In the genomic region with DNA sequence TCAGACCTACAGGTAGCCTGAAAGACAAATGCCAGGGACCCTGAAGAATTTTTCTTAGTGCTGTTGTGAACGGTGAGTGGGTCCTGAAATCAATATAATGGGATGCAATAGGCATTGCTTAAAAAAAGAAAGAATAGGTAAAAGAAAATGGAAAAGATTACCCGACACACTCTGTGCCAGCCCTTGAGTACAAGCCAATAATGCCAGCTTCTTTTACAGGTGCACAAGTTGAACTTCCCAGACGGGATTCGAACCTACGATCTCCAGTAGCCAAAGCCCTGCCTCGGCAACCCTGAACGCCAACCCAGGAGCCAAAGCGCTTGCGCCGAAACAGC, we compare ENCODE assay signal across 8 cellular contexts. TPM values are rescaled to one million over a fixed set of nuclear protein-coding genes. Genes with fewer than 3 reads are reported as not detected.
A peak's percentile ranks its signal among the peaks of the same experiment; 100 is the strongest.
DNase-seq lines count a peak whose midpoint lies in the region; ATAC-seq and TF ChIP-seq lines count a peak whose summit lies in the region.

No MANE protein-coding gene starts in this region.

- no peaks in the 10 kb centered on the region for H3F3A ChIP-seq in PC-9 (ENCODE audit: insufficient read depth, low read depth)

- DNase-seq in PC-9 (no peak), epithelial cell of esophagus (ENCODE audit: low read depth) (no peak), progenitor cell of endocrine pancreas (ENCODE audit: low spot score, unreplicated experiment) (no peak), NCI-H2171 treated with DMSO at 0.1 percent for 48 hours (lab: John Stamatoyannopoulos, UW) (no peak), Ammon's horn (ENCODE audit: low spot score) (no peak)
- DNase-seq in stimulated activated naive CD4-positive, alpha-beta T cell (lab: John Stamatoyannopoulos, UW): no peak

- H3K27me3 ChIP-seq in PC-9 (ENCODE audit: insufficient read depth, low read depth): no peaks in the 10 kb centered on the region

- TSS peak; percentile 69 for BruUV-seq in PC-9 (replicated peaks; lab: Mats Ljungman, UMichigan)

- 0 out of 2 replicates have a peak overlapping the region, but pooled peaks have one; percentile 52 for H2AFZ ChIP-seq in PC-9

- no peaks in the 10 kb centered on the region for H3K27me3 Mint-ChIP-seq in progenitor cell of endocrine pancreas

- no peak for ATAC-seq in HG03378 (IDR thresholded peaks at IDR 0.05; ENCODE audit: unreplicated experiment)

- POLR2A ChIA-PET in PC-9 (lab: Charles Lee; ENCODE audit: unreplicated experiment): interaction anchor here (0.7 kb wide), 1 partner anchor 454 kb away, joined by 6 read pairs; no protein-coding TSS in a partner anchor

- peak overlapping the region; percentile 96 for H3K27ac Mint-ChIP-seq in progenitor cell of endocrine pancreas

- H3K4me3 ChIP-seq in PC-9 (peak overlapping the region; percentile 43; the same call in 1 of the 2 replicates), epithelial cell of esophagus (ENCODE audit: low read length) (peak overlapping the region; percentile 46)

- H3K9ac ChIP-seq in ES-I3 (ENCODE audit: low read depth, low read length): peak overlapping the region; percentile 39

- CTCF ChIA-PET in PC-9 (lab: Charles Lee): interaction anchor here (0.8 kb wide), 1 partner anchor 652 kb away, joined by 3 read pairs; no protein-coding TSS in a partner anchor

- peaks cover 18% of the 10 kb centered on the region for H3K9me3 Mint-ChIP-seq in progenitor cell of endocrine pancreas (ENCODE audit: low read depth)

- H3K27ac ChIP-seq in PC-9: no peak overlapping the region

- no peaks in the 10 kb centered on the region for H3K9me3 ChIP-seq in ES-I3 (ENCODE audit: control insufficient read depth, insufficient read depth, low read length)
- no peaks in the 10 kb centered on the region for H3K9me3 ChIP-seq in PC-9 (ENCODE audit: insufficient read depth, low read depth)

- no peak for TF ChIP-seq CTCF in PC-9 (conservative IDR thresholded peaks at IDR 0.05)
- no peak for TF ChIP-seq CTCF in epithelial cell of esophagus (IDR thresholded peaks at IDR 0.05; ENCODE audit: insufficient read depth, low read depth, low read length, missing control alignments)
- no peak for TF ChIP-seq CTCF in progenitor cell of endocrine pancreas (IDR thresholded peaks at IDR 0.05; ENCODE audit: unreplicated experiment)

- H3K4me1 Mint-ChIP-seq in progenitor cell of endocrine pancreas (ENCODE audit: low read depth): peaks cover 3% of the 10 kb centered on the region

- H3K36me3 ChIP-seq in ES-I3 (ENCODE audit: insufficient read depth, low read length) (no peaks in the 10 kb centered on the region), PC-9 (ENCODE audit: low read depth) (no peaks in the 10 kb centered on the region)

- H3K79me2 ChIP-seq in PC-9 (ENCODE audit: low read depth): no peaks in the 10 kb centered on the region

- H3K9me2 ChIP-seq in PC-9 (ENCODE audit: insufficient read depth): no peaks in the 10 kb centered on the region

- H3K4me1 ChIP-seq in ES-I3 (ENCODE audit: insufficient read depth, low read length) (peaks cover 3% of the 10 kb centered on the region; the same call in 1 of the 2 replicates), PC-9 (replicated peaks; ENCODE audit: insufficient read depth) (no peaks in the 10 kb centered on the region)

- intact Hi-C loops in PC-9 (cut with micrococcal nuclease; ENCODE audit: unreplicated experiment): no loop called here

- H3K36me3 Mint-ChIP-seq in progenitor cell of endocrine pancreas (ENCODE audit: insufficient read depth): no peaks in the 10 kb centered on the region

- peak overlapping the region; percentile 87 for H3K4me3 Mint-ChIP-seq in progenitor cell of endocrine pancreas (ENCODE audit: low read depth)

- H4K20me1 ChIP-seq in PC-9 (ENCODE audit: insufficient read depth): no peaks in the 10 kb centered on the region

- H3K4me2 ChIP-seq in PC-9: peak overlapping the region; percentile 65

RNA-seq across cellular contexts. Expression of gene GLOD5, which starts 24.7 kb away (rescaled TPM):
- total RNA-seq in PC-9 (2021) (not detected in 2 replicates), progenitor cell of endocrine pancreas (not detected in 2 replicates)

RNA-seq across cellular contexts. Expression of gene SUV39H1, which starts 40.3 kb away (rescaled TPM):
- total RNA-seq in PC-9 (2021): 10.5 and 11.7 TPM in 2 replicates
- 7.4 and 8.2 TPM in 2 replicates for total RNA-seq in progenitor cell of endocrine pancreas

RNA-seq across cellular contexts. Expression of gene GATA1, which starts 49.5 kb away (rescaled TPM):
- not detected in 2 replicates for total RNA-seq in PC-9 (2021)
- total RNA-seq in progenitor cell of endocrine pancreas: not detected in 2 replicates

RNA-seq across cellular contexts. Expression of gene WAS, which starts 53.2 kb away (rescaled TPM):
- 0.22 TPM in 1 of 2 replicates, not detected in the other for total RNA-seq in PC-9 (2021)
- 0.62 and 1.2 TPM in 2 replicates for total RNA-seq in progenitor cell of endocrine pancreas
